Comparison of ENCODE assay signal across 8 cellular contexts in genomic region chr6:85035769-85036168, GRCh38.
"Had no signal": no experiment of that assay in that cellular context is flagged by ENCODE, and none has a peak within 500 bp of the region (broad histone marks: within the 10 kb centered on the region; RNA-seq: fewer than 3 reads in every experiment).

No MANE protein-coding gene starts in this region.

- H3K4me3 ChIP-seq: GM23248 had no signal

- H3K27ac ChIP-seq: GM23248, HL-60 had no signal

- DNase-seq: GM23248, GOT3, H9, HCEC 1CT, Kasumi-1, KG1 had no signal

- H3K9ac ChIP-seq: GM23248 had no signal

- FAIRE-seq: H54 had no signal

- H2AFZ ChIP-seq: GM23248 had no signal
